1 cellular context compared by ENCODE assay signal in genomic region chr1:93180723-93181613, GRCh38.
TF ChIP-seq lines count a peak whose summit lies in the region.

CCDC18 (plus strand) TSS chr1:93180724; CDS start chr1:93183362, 2,638 bp downstream.

TF ChIP-seq in liver, 16 proteins besides CTCF, POLR2A, EP300 and RAD21 (continued from another document):
- TF ChIP-seq, protein P1, sequence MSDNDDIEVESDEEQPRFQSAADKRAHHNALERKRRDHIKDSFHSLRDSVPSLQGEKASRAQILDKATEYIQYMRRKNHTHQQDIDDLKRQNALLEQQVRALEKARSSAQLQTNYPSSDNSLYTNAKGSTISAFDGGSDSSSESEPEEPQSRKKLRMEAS (IDR thresholded peaks at IDR 0.05), result no peak
- TF ChIP-seq TAF1 (conservative IDR thresholded peaks at IDR 0.05) (no peak), FOXA1 (IDR thresholded peaks at IDR 0.05) (no peak), HNF4A (conservative IDR thresholded peaks at IDR 0.05) (no peak)
